ENCODE assay signal across 8 cellular contexts in the genomic region with DNA sequence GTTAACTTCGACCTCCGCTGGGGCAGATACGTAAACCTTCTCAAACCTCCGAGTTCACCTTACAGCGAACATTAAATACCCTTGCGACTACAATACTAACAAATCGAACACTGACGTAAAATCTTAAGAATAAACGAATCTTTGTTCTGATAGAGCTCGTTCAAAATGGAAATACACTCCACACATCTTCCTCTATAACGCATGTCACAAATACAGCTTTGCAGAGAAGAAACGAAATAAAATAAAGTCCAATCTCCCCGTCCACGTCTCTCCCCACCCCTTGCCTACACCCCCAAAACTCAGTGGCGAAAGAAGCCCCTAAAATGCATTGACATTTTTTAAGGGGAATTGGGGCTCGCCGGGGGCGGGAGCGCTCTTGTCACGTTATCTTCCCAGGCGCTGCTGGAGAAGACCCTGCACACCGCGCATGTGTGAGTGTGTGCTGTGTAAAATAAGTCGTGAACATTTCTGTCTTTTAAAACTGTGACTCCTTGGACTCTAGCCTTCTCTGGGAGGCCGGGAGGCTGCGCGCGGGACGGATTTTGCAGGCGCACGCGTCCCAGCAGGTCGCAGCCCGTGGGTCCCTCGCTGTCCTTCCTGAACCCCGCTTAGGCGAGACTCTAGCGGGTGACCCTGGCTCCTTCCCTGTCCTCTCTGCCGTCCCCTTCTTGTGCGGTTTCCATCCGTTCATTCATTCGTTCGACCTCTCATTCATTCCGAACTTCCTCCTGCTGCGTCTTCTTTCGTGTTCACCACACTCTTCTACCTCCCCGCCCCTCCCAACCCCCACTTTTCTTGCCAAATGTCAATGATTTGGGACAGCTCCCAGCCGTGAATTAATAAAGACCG. TPM values are rescaled to one million over a fixed set of nuclear protein-coding genes. Genes with fewer than 3 reads are reported as not detected.
A peak's percentile ranks its signal among the peaks of the same experiment; 100 is the strongest.
DNase-seq lines count a peak whose midpoint lies in the region; ATAC-seq and TF ChIP-seq lines count a peak whose summit lies in the region.

No MANE protein-coding gene starts in this region.

- TF ChIP-seq CTCF in gastroesophageal sphincter (IDR thresholded peaks at IDR 0.05) (no peak), uterus (IDR thresholded peaks at IDR 0.05) (no peak)

- peak; percentile 21 for DNase-seq in NCI-H1105 treated with DMSO at 0.1 percent for 48 hours (lab: John Stamatoyannopoulos, UW)
- no peak for DNase-seq in NCI-H1105 (lab: John Stamatoyannopoulos, UW)
- DNase-seq in NT2/D1 (ENCODE audit: low read depth, low spot score) = no peak
- DNase-seq in uterus = no peak

- no peak for TF ChIP-seq POLR2A in gastroesophageal sphincter (IDR thresholded peaks at IDR 0.05)
- no peak for TF ChIP-seq POLR2A in uterus (IDR thresholded peaks at IDR 0.05)

- peaks cover 6% of the 10 kb centered on the region for H3K4me1 ChIP-seq in NT2/D1 (ENCODE audit: insufficient read depth, insufficient read length)
- peaks cover 0 to 74% (median 34%) of the 10 kb centered on the region in 3 donors for H3K4me1 ChIP-seq in gastroesophageal sphincter
- H3K4me1 ChIP-seq in skeletal muscle satellite cell (ENCODE audit: control insufficient read depth, insufficient read depth, low read length) = peaks cover 18% of the 10 kb centered on the region
- peaks cover 0 to 7% of the 10 kb centered on the region in 2 donors for H3K4me1 ChIP-seq in uterus

- 8 to 12% methylated on average over 16 to 37 of the region's 49 CpGs for WGBS in gastroesophageal sphincter (ENCODE audit: low coverage in 1 of 2), 2 donors

- intact Hi-C loops in uterus (cut with DNase I; ENCODE audit: low total_unique reads) = no loop called here

- peak overlapping the region in 3 of 4 donors; percentile 59 to 66 (median 63) for H3K27ac ChIP-seq in gastroesophageal sphincter
- no peak overlapping the region for H3K27ac ChIP-seq in uterus

- no peak for ATAC-seq in gastroesophageal sphincter
- ATAC-seq in HG02763 (IDR thresholded peaks at IDR 0.05; ENCODE audit: unreplicated experiment) = no peak
- no peak for ATAC-seq in HG02981 (IDR thresholded peaks at IDR 0.05; ENCODE audit: unreplicated experiment)

- H3K36me3 ChIP-seq in NT2/D1 (ENCODE audit: insufficient read depth, insufficient read length, low read length) = no peaks in the 10 kb centered on the region
- no peaks in the 10 kb centered on the region for H3K36me3 ChIP-seq in gastroesophageal sphincter
- peaks cover 2% of the 10 kb centered on the region for H3K36me3 ChIP-seq in skeletal muscle satellite cell (ENCODE audit: insufficient read depth, low read length)
- H3K36me3 ChIP-seq in uterus = no peaks in the 10 kb centered on the region

- H3K27me3 ChIP-seq in NT2/D1 (ENCODE audit: insufficient read depth, insufficient read length) (peaks cover 95% of the 10 kb centered on the region), gastroesophageal sphincter (peaks cover 100% of the 10 kb centered on the region), skeletal muscle satellite cell (ENCODE audit: control insufficient read depth, insufficient read depth, low read length) (peaks cover 80% of the 10 kb centered on the region), uterus (peaks cover 55 to 77% of the 10 kb centered on the region in 2 donors)

- TF ChIP-seq EP300 in gastroesophageal sphincter (IDR thresholded peaks at IDR 0.05) = no peak

- H3K4me3 ChIP-seq in NT2/D1 (ENCODE audit: insufficient read length, low read depth) = peak overlapping the region; percentile 45
- H3K4me3 ChIP-seq in gastroesophageal sphincter = peak overlapping the region; percentile 21 to 54
- H3K4me3 ChIP-seq in skeletal muscle satellite cell (ENCODE audit: low read length) = peak overlapping the region; percentile 65
- peak overlapping the region in 1 of 2 donors; percentile 15 for H3K4me3 ChIP-seq in uterus

- H3K9me3 ChIP-seq in NT2/D1 (ENCODE audit: insufficient read depth, low read length) (no peaks in the 10 kb centered on the region), gastroesophageal sphincter (peaks cover 0 to 13% (median 0%) of the 10 kb centered on the region in 3 donors), skeletal muscle satellite cell (replicated peaks; ENCODE audit: low read length) (peaks cover 3% of the 10 kb centered on the region), uterus (no peaks in the 10 kb centered on the region)

- H3K4me2 ChIP-seq in skeletal muscle satellite cell (ENCODE audit: low read length) = peak overlapping the region; percentile 84

- H3K9ac ChIP-seq in NT2/D1 (ENCODE audit: insufficient read length, low read depth) (peak overlapping the region; percentile 21), skeletal muscle satellite cell (ENCODE audit: low read depth, low read length) (peak overlapping the region; percentile 53)

RNA-seq across cellular contexts. Expression of a gene that starts 2.4 kb away (rescaled TPM):
- total RNA-seq in gastroesophageal sphincter = 10 to 100 TPM in 3 of 4 donors, 1 to 10 TPM in 1; 5.6 to 22.7 (median 15.1) TPM
- 29.2 and 36.9 TPM in 2 replicates for total RNA-seq in skeletal muscle satellite cell (2012; rRNA removed)
- total RNA-seq in uterus = 10 to 100 TPM in 2 of 4 donors, 1 to 10 TPM in 2; 1.3 to 23.0 (median 9.1) TPM

Comparison
In these comparisons a context has a peak if more than half of its experiments do, and no peak if none do; other contexts are left out.
1. H3K27ac ChIP-seq: peak in gastroesophageal sphincter (3 of 4); none in uterus (0 of 2).